In the genomic region with DNA sequence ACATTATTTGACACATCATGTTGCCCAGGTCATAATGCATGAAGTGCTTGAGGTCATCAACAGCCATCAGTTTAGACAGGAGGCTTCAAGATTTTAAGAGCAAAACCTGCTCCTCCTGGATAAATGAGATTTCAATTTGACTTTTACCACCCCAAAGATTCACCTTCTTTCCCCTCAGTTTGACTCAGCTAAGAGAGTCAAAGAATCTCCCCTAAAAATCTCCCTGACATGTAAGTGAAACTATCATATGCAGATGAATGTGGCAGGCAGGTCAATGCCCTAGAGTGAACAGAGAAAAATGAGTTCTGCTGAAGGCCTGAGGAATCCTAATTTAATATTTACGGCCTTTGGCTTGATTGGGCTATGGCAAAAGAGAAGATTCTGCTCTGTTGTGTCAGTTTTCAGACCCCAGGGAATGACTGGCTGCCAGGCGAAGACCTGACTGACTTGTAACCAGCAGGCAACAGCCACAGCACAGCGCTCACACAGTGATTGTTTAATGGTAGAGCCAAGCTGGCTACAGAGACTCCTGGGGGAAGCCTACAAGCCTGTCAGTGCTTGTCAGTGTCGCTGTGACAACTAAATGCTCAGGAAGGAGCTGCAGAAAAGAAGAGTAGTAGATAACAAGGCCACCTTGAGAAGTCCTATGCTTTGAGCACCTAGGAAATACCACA, we compare ENCODE assay signal across 17 cellular contexts.
"Had no signal": no experiment of that assay in that cellular context is flagged by ENCODE, and none has a peak within 500 bp of the region (broad histone marks: within the 10 kb centered on the region; RNA-seq: fewer than 3 reads in every experiment).

No MANE protein-coding gene starts in this region.

- H3K36me3 ChIP-seq: esophagus muscularis mucosa, heart left ventricle, left lung, ovary had no signal

- H3K27me3 Mint-ChIP-seq: activated CD8-positive, alpha-beta memory T cell treated with anti-CD3 and anti-CD28 coated beads, Interleukin-2, amount 10 ng/mL, durations not matched to agents 7 days and 5 days; memory B cell; natural killer cell treated with Interleukin-12 subunit alpha and Interleukin-12 subunit beta and Interleukin-15 and Interleukin-18, amount 100 ng/mL, for 72 hours; stimulated activated naive CD8-positive, alpha-beta T cell treated with anti-CD3 and anti-CD28 coated beads, Interleukin-15, Interleukin-2, amounts not matched to agents 100 ng/mL and 50 ng/mL, for 24 hours had no signal

- ATAC-seq: activated CD8-positive, alpha-beta memory T cell treated with anti-CD3 and anti-CD28 coated beads, Interleukin-2, amount 10 ng/mL, durations not matched to agents 7 days and 5 days; activated naive CD4-positive, alpha-beta T cell treated with anti-CD3 and anti-CD28 coated beads, Interleukin-2, amount 50 U/mL, for 72 hours; activated T-cell treated with anti-CD3 and anti-CD28 coated beads, Interleukin-2, amount 50 U/mL, for 4 hours; heart left ventricle; left lung; natural killer cell treated with Interleukin-12 subunit alpha and Interleukin-12 subunit beta and Interleukin-15 and Interleukin-18, amount 100 ng/mL, for 72 hours had no signal

- DNase-seq: activated CD4-positive, alpha-beta T cell treated with anti-CD3 and anti-CD28 coated beads for 1 hour; activated CD4-positive, alpha-beta T cell treated with anti-CD3 and anti-CD28 coated beads, Interleukin-2, amount 50 U/mL, for 48 hours; activated CD8-positive, alpha-beta memory T cell treated with anti-CD3 and anti-CD28 coated beads, Interleukin-2, amount 10 ng/mL, durations not matched to agents 7 days and 5 days; activated effector memory CD4-positive, alpha-beta T cell treated with anti-CD3 and anti-CD28 coated beads, Interleukin-2, amount 50 U/mL, for 16 hours; activated T-cell treated with anti-CD3 and anti-CD28 coated beads, Interleukin-2, amount 50 U/mL, for 4 hours; amniotic stem cell; heart left ventricle; left lung; ovary; stimulated activated CD4-positive, alpha-beta T cell treated with anti-CD3 and anti-CD28 coated beads, Interleukin-4, amount 100 ng/mL, for 1 hour; stimulated activated CD8-positive, alpha-beta memory T cell treated with anti-CD3 and anti-CD28 coated beads, Interleukin-4, amount 100 ng/mL, for 48 hours had no signal

- H3K9me3 ChIP-seq: esophagus muscularis mucosa, ovary had no signal

- H3K4me3 ChIP-seq: esophagus muscularis mucosa, heart left ventricle, left lung, ovary had no signal

- H3K4me1 ChIP-seq: esophagus muscularis mucosa, heart left ventricle, left lung had no signal

- H3K27ac Mint-ChIP-seq: activated CD8-positive, alpha-beta memory T cell treated with anti-CD3 and anti-CD28 coated beads, Interleukin-2, amount 10 ng/mL, durations not matched to agents 7 days and 5 days; activated naive CD4-positive, alpha-beta T cell treated with anti-CD3 and anti-CD28 coated beads, Interleukin-2, amount 50 U/mL, for 72 hours; memory B cell; natural killer cell treated with Interleukin-12 subunit alpha and Interleukin-12 subunit beta and Interleukin-15 and Interleukin-18, amount 100 ng/mL, for 72 hours; stimulated activated naive CD8-positive, alpha-beta T cell treated with anti-CD3 and anti-CD28 coated beads, Interleukin-15, Interleukin-2, amounts not matched to agents 100 ng/mL and 50 ng/mL, for 24 hours had no signal

- H3K36me3 Mint-ChIP-seq: activated CD8-positive, alpha-beta memory T cell treated with anti-CD3 and anti-CD28 coated beads, Interleukin-2, amount 10 ng/mL, durations not matched to agents 7 days and 5 days; brain; memory B cell had no signal

- H3K4me1 Mint-ChIP-seq: activated CD8-positive, alpha-beta memory T cell treated with anti-CD3 and anti-CD28 coated beads, Interleukin-2, amount 10 ng/mL, durations not matched to agents 7 days and 5 days; memory B cell had no signal

- H3K27ac ChIP-seq: esophagus muscularis mucosa, heart left ventricle, left lung, ovary had no signal

- H3K4me3 Mint-ChIP-seq: activated CD8-positive, alpha-beta memory T cell treated with anti-CD3 and anti-CD28 coated beads, Interleukin-2, amount 10 ng/mL, durations not matched to agents 7 days and 5 days; activated T-cell treated with anti-CD3 and anti-CD28 coated beads, Interleukin-2, amount 50 U/mL, for 4 hours; brain; memory B cell; natural killer cell treated with Interleukin-12 subunit alpha and Interleukin-12 subunit beta and Interleukin-15 and Interleukin-18, amount 100 ng/mL, for 72 hours; stimulated activated naive CD8-positive, alpha-beta T cell treated with anti-CD3 and anti-CD28 coated beads, Interleukin-15, Interleukin-2, amounts not matched to agents 100 ng/mL and 50 ng/mL, for 24 hours had no signal

- H3K27me3 ChIP-seq: esophagus muscularis mucosa, heart left ventricle, left lung, ovary had no signal
